In the genomic region with DNA sequence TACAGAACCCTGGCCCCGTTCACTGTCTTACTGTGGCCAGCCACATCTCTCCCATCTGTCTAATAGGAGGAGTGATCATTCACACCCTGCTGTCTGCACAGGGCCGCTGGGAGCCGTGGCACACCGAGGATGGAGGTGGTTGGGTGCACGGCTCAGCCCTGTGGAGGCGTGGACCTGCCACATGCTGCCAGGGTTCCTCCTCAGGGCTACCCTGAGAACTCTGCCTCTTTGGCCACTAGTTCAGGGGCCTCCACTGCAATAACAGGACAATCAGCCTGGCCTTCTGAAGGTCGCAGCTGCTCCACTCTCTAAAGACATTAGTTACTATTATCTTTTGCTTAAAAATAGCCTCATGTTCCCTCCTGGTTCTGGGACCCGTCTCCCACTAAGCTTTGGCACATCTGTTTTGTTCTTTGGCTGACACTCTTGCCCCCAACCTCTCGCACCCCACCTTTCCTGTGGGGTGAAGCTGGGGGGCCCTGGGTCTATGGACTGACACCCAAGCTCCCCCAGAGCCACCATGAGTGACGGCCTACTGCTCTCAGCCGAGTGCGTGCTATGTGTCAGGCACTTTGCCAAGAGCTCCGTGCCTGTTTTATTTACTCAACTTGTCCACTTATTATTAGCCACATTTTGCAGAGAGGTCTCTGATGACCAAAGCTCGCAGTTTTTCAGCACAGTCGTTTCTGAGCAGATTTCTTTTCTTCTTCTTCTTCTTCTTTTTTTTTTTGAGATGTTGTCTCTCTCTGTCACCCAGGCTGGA, we compare ENCODE assay signal across 13 cellular contexts.
DNase-seq lines count a peak whose midpoint lies in the region; ATAC-seq and TF ChIP-seq lines count a peak whose summit lies in the region.
"Had no signal": no experiment of that assay in that cellular context is flagged by ENCODE, and none has a peak within 500 bp of the region (broad histone marks: within the 10 kb centered on the region; RNA-seq: fewer than 3 reads in every experiment).

No MANE protein-coding gene starts in this region.

- no peak overlapping the region for H3K4me2 ChIP-seq in osteoblast (ENCODE audit: insufficient read depth, low read length)
- H3K4me2 ChIP-seq: KMS-11 had no signal

- no peak overlapping the region for H3K27ac ChIP-seq in osteoblast (ENCODE audit: low read depth, low read length)
- H3K27ac ChIP-seq: KMS-11, SJSA1 had no signal

- H2AFZ ChIP-seq in osteoblast (ENCODE audit: low read length): no peak overlapping the region

- CTCF ChIA-PET in activated CD8-positive, alpha-beta T cell treated with anti-CD3 and anti-CD28 coated beads for 36 hours (lab: Charles Lee): interaction anchor here (1.0 to 3.3 kb wide), 13 partner anchors 11 to 114 kb away, joined by 3 to 35 read pairs (median 5); no protein-coding TSS in a partner anchor

- ATAC-seq in activated CD8-positive, alpha-beta T cell treated with anti-CD3 and anti-CD28 coated beads for 36 hours: no peak
- no peak for ATAC-seq in GM21786 (IDR thresholded peaks at IDR 0.05; ENCODE audit: unreplicated experiment)
- ATAC-seq: activated T-helper 17 cell treated with anti-CD3 and anti-CD28 coated beads, Interleukin-2, amount 50 U/mL, for 72 hours; mucosa of descending colon had no signal

- no peak overlapping the region for H3K4me3 Mint-ChIP-seq in activated CD8-positive, alpha-beta T cell treated with anti-CD3 and anti-CD28 coated beads for 36 hours
- H3K4me3 Mint-ChIP-seq: activated T-helper 17 cell treated with anti-CD3 and anti-CD28 coated beads, Interleukin-2, amount 50 U/mL, for 72 hours had no signal

- peaks cover 4% of the 10 kb centered on the region for H4K20me1 ChIP-seq in osteoblast (ENCODE audit: insufficient read depth, low read length)

- intact Hi-C loops in activated CD8-positive, alpha-beta T cell treated with anti-CD3 and anti-CD28 coated beads for 36 hours (cut with micrococcal nuclease): loop anchor here (2.0 kb wide), 1 partner anchor 111 kb away; no protein-coding TSS in a partner anchor

- H3K27me3 Mint-ChIP-seq in activated CD8-positive, alpha-beta T cell treated with anti-CD3 and anti-CD28 coated beads for 36 hours: peaks cover 3% of the 10 kb centered on the region

- H3K27ac Mint-ChIP-seq in activated CD8-positive, alpha-beta T cell treated with anti-CD3 and anti-CD28 coated beads for 36 hours: no peak overlapping the region
- H3K27ac Mint-ChIP-seq: activated T-helper 17 cell treated with anti-CD3 and anti-CD28 coated beads, Interleukin-2, amount 50 U/mL, for 72 hours had no signal

- H3K27me3 ChIP-seq in osteoblast (ENCODE audit: insufficient read depth, low read length): no peaks in the 10 kb centered on the region
- H3K27me3 ChIP-seq: SJSA1 had no signal

- H3K9me3 Mint-ChIP-seq in activated CD8-positive, alpha-beta T cell treated with anti-CD3 and anti-CD28 coated beads for 36 hours: no peaks in the 10 kb centered on the region
- H3K9me3 Mint-ChIP-seq: activated T-helper 17 cell treated with anti-CD3 and anti-CD28 coated beads, Interleukin-2, amount 50 U/mL, for 72 hours had no signal

- TF ChIP-seq CTCF in foreskin fibroblast (IDR thresholded peaks at IDR 0.05; ENCODE audit: low read depth, low read length) (no peak), osteoblast (IDR thresholded peaks at IDR 0.05; ENCODE audit: extremely low read depth, low read depth, low read length) (no peak)
- TF ChIP-seq CTCF in activated CD8-positive, alpha-beta T cell treated with anti-CD3 and anti-CD28 coated beads for 36 hours (IDR thresholded peaks at IDR 0.05): no peak

- POLR2A ChIA-PET in activated CD8-positive, alpha-beta T cell treated with anti-CD3 and anti-CD28 coated beads for 36 hours (lab: Charles Lee): interaction anchor here (0.6 to 1.6 kb wide), 2 partner anchors 34 to 199 kb away, joined by 3 read pairs; no protein-coding TSS in a partner anchor

- H3K4me3 ChIP-seq in foreskin fibroblast (ENCODE audit: low read depth in 1 of 2, low read length in 2 of 2): no peak overlapping the region
- H3K4me3 ChIP-seq in osteoblast (ENCODE audit: insufficient read depth, low read length): no peak overlapping the region
- H3K4me3 ChIP-seq: mucosa of descending colon, SJSA1 had no signal

- H3K4me1 Mint-ChIP-seq in activated CD8-positive, alpha-beta T cell treated with anti-CD3 and anti-CD28 coated beads for 36 hours (ENCODE audit: low read depth): no peaks in the 10 kb centered on the region
- H3K4me1 Mint-ChIP-seq: activated T-helper 17 cell treated with anti-CD3 and anti-CD28 coated beads, Interleukin-2, amount 50 U/mL, for 72 hours had no signal

- H3K36me3 ChIP-seq in osteoblast (ENCODE audit: insufficient read depth, low read length): peaks cover 6% of the 10 kb centered on the region

- no peaks in the 10 kb centered on the region for H3K79me2 ChIP-seq in osteoblast (ENCODE audit: insufficient read depth, low read length)

- DNase-seq in COR-L47 (lab: John Stamatoyannopoulos, UW) (peak; percentile 14), NCI-H748 (lab: John Stamatoyannopoulos, UW; ENCODE audit: unreplicated experiment) (peak; percentile 64), foreskin fibroblast (peak; percentile 53 to 69), osteoblast (ENCODE audit: insufficient read length, low spot score, missing footprints) (peak; percentile 46), retina (no peak), NCI-H2107 treated with DMSO at 0.1 percent for 48 hours (lab: John Stamatoyannopoulos, UW; ENCODE audit: unreplicated experiment) (no peak)
- DNase-seq in activated CD8-positive, alpha-beta T cell treated with anti-CD3 and anti-CD28 coated beads for 36 hours: no peak
- DNase-seq: NCI-H446 had no signal

- no peaks in the 10 kb centered on the region for H3K9me3 ChIP-seq in osteoblast (ENCODE audit: low read depth, low read length)
- H3K9me3 ChIP-seq: mucosa of descending colon, SJSA1 had no signal

- H3K4me1 ChIP-seq in osteoblast (ENCODE audit: insufficient read depth, low read length): no peaks in the 10 kb centered on the region
- H3K4me1 ChIP-seq: SJSA1 had no signal

- H3K36me3 Mint-ChIP-seq in activated CD8-positive, alpha-beta T cell treated with anti-CD3 and anti-CD28 coated beads for 36 hours (ENCODE audit: low read depth): no peaks in the 10 kb centered on the region

Comparison
In these comparisons a context has a peak if more than half of its experiments do, and no peak if none do; other contexts are left out.
1. DNase-seq: peak in COR-L47 (single experiment), NCI-H748 (single experiment), foreskin fibroblast (2 of 2) and osteoblast (single experiment); none in retina (single experiment), NCI-H2107 treated with DMSO at 0.1 percent for 48 hours (single experiment) and activated CD8-positive, alpha-beta T cell treated with anti-CD3 and anti-CD28 coated beads for 36 hours (single experiment).